Comparison of ENCODE assay signal across 13 cellular contexts in the genomic region with DNA sequence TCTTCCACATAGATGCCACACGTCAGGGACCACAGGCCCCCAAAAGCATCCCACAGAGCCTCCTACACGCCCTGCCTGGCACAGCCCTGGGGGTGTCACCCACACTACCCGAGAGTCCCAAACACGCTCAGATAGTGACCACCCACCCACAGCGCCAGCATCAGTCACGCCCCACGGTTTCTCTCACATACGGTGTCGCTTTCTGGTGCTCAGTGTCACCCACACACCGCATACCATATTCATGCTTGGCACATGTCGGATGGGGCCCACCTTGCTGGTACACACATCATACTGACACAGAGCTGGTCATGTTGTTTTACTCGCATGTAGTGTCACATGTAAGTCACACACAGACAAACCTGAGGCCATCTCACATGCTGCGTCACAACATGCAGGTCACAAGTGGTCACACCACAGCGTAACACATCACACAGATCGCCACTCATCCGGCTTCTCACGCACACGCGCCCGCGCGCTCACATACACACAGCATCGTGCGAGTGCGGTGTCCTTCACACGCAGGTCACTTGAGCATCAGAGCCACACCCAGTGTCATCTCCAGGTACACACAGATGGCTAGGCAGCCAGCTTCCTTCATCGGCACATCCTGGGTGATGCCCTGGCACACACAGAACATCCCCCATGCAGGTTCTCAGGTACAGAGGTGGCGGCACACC. TPM values are rescaled to one million over a fixed set of nuclear protein-coding genes. Genes with fewer than 3 reads are reported as not detected.
DNase-seq lines count a peak whose midpoint lies in the region; TF ChIP-seq lines count a peak whose summit lies in the region.
"Had no signal": no experiment of that assay in that cellular context is flagged by ENCODE, and none has a peak within 500 bp of the region (broad histone marks: within the 10 kb centered on the region; RNA-seq: fewer than 3 reads in every experiment).

No MANE protein-coding gene starts in this region.

- DNase-seq in NCI-H748 (lab: John Stamatoyannopoulos, UW; ENCODE audit: unreplicated experiment) (peak; percentile 32), NCI-H748 treated with DMSO at 0.1 percent for 48 hours (lab: John Stamatoyannopoulos, UW) (no peak), endothelial cell (ENCODE audit: low spot score) (no peak), nephron progenitor cell (no peak), NCI-H2196 treated with DMSO at 0.1 percent for 48 hours (lab: John Stamatoyannopoulos, UW; ENCODE audit: unreplicated experiment) (no peak)
- no peak for DNase-seq in activated effector memory CD4-positive, alpha-beta T cell treated with Interleukin-2 at 50 U/mL for 16 hours
- no peak for DNase-seq in stimulated activated naive CD4-positive, alpha-beta T cell (lab: John Stamatoyannopoulos, UW)
- DNase-seq: activated naive CD4-positive, alpha-beta T cell treated with Interleukin-2 at 50 U/mL for 16 hours; stimulated activated naive CD8-positive, alpha-beta T cell treated with anti-CD3 and anti-CD28 coated beads, Interleukin-15, amount 100 ng/mL, for 72 hours; T-helper 2 cell had no signal

- peak overlapping the region; percentile 29 for H3K4me3 Mint-ChIP-seq in endothelial cell (ENCODE audit: unreplicated experiment)
- peak overlapping the region; percentile 68 for H3K4me3 Mint-ChIP-seq in nephron progenitor cell
- H3K4me3 Mint-ChIP-seq: stimulated activated naive CD8-positive, alpha-beta T cell treated with anti-CD3 and anti-CD28 coated beads, Interleukin-15, amount 100 ng/mL, for 72 hours had no signal

- H3K27ac Mint-ChIP-seq in endothelial cell (ENCODE audit: unreplicated experiment), result peak overlapping the region; percentile 5
- H3K27ac Mint-ChIP-seq in nephron progenitor cell, result no peak overlapping the region
- H3K27ac Mint-ChIP-seq: stimulated activated naive CD8-positive, alpha-beta T cell treated with anti-CD3 and anti-CD28 coated beads, Interleukin-15, amount 100 ng/mL, for 72 hours had no signal

- H3K36me3 Mint-ChIP-seq in endothelial cell (ENCODE audit: low read depth, unreplicated experiment) (peaks cover 7% of the 10 kb centered on the region), nephron progenitor cell (ENCODE audit: low read depth) (no peaks in the 10 kb centered on the region)

- WGBS in urinary bladder, result 70% methylated on average over 28 of the region's 28 CpGs

- H3K27ac ChIP-seq in urinary bladder (ENCODE audit: low read depth), result peak overlapping the region; percentile 41
- H3K27ac ChIP-seq: 22Rv1 had no signal

- H3K36me3 ChIP-seq in urinary bladder (ENCODE audit: insufficient read depth), result no peaks in the 10 kb centered on the region

- H3K4me3 ChIP-seq in urinary bladder (ENCODE audit: low read depth, low read length), result no peak overlapping the region

- peaks cover 2% of the 10 kb centered on the region for H3K4me1 ChIP-seq in urinary bladder (ENCODE audit: insufficient read depth)

- H3K9me3 Mint-ChIP-seq in endothelial cell (ENCODE audit: unreplicated experiment) (no peaks in the 10 kb centered on the region), nephron progenitor cell (no peaks in the 10 kb centered on the region)
- H3K9me3 Mint-ChIP-seq: stimulated activated naive CD8-positive, alpha-beta T cell treated with anti-CD3 and anti-CD28 coated beads, Interleukin-15, amount 100 ng/mL, for 72 hours had no signal

- H3K27me3 Mint-ChIP-seq in endothelial cell (ENCODE audit: unreplicated experiment), result peaks cover 23% of the 10 kb centered on the region
- H3K27me3 Mint-ChIP-seq in nephron progenitor cell (ENCODE audit: low read depth, poor library complexity), result no peaks in the 10 kb centered on the region

- TF ChIP-seq CTCF in endothelial cell (IDR thresholded peaks at IDR 0.05; ENCODE audit: unreplicated experiment) (no peak), nephron progenitor cell (IDR thresholded peaks at IDR 0.05) (no peak)

- H3K4me1 Mint-ChIP-seq in endothelial cell (ENCODE audit: unreplicated experiment) (peaks cover 32% of the 10 kb centered on the region), nephron progenitor cell (peaks cover 70% of the 10 kb centered on the region)

RNA-seq across cellular contexts. Expression of gene TEAD3, which starts 3.4 kb away (rescaled TPM):
- 6.3 TPM for total RNA-seq in endothelial cell (ENCODE audit: unreplicated experiment)
- total RNA-seq in urinary bladder, result 14.0 TPM
- 126 TPM for polyA plus RNA-seq in urinary bladder

RNA-seq across cellular contexts. Expression of gene TULP1, which starts 19.3 kb away (rescaled TPM):
- total RNA-seq in endothelial cell (ENCODE audit: unreplicated experiment), result not detected
- total RNA-seq in urinary bladder, result 1.3 TPM
- polyA plus RNA-seq in urinary bladder, result 0.34 TPM
- total RNA-seq: NCI-H460 had no signal

RNA-seq across cellular contexts. Expression of gene RPL10A, which starts 25.2 kb away (rescaled TPM):
- total RNA-seq in endothelial cell (ENCODE audit: unreplicated experiment) (1,320 TPM), urinary bladder (2,015 TPM)
- 2,572 TPM for polyA plus RNA-seq in urinary bladder

RNA-seq across cellular contexts. Expression of gene FANCE, which starts 41.3 kb away (rescaled TPM):
- total RNA-seq in endothelial cell (ENCODE audit: unreplicated experiment) (21.8 TPM), urinary bladder (7.0 TPM)
- polyA plus RNA-seq in urinary bladder, result 5.0 TPM
